In genomic region chr11:61587541-61587941, GRCh38 we compare ENCODE assay signal across 9 cellular contexts. TPM values are rescaled to one million over a fixed set of nuclear protein-coding genes. Genes with fewer than 3 reads are reported as not detected.
DNase-seq lines count a peak whose midpoint lies in the region; ATAC-seq, FAIRE-seq and TF ChIP-seq lines count a peak whose summit lies in the region.
"Had no signal": no experiment of that assay in that cellular context is flagged by ENCODE, and none has a peak within 500 bp of the region (broad histone marks: within the 10 kb centered on the region; RNA-seq: fewer than 3 reads in every experiment).

No MANE protein-coding gene starts in this region.

- H3K4me3 ChIP-seq in heart right ventricle: peak overlapping the region; percentile 36 to 67 (median 59)
- peak overlapping the region; percentile 30 for H3K4me3 ChIP-seq in skeletal muscle cell (ENCODE audit: low read depth, low read length)

- H3K27me3 ChIP-seq in heart right ventricle: peaks cover 0 to 49% (median 0%) of the 10 kb centered on the region in 7 donors

- H3K27ac ChIP-seq in heart right ventricle: peak overlapping the region; percentile 55 to 86 (median 77)

- FAIRE-seq in GM19239 (lab: Jason Lieb, UNC): no peak

- H3K4me1 ChIP-seq in heart right ventricle: peaks cover 5 to 30% (median 23%) of the 10 kb centered on the region in 9 donors

- peak; percentile 70 to 84 (median 81) for ATAC-seq in heart right ventricle
- no peak for ATAC-seq in GM18909 (IDR thresholded peaks at IDR 0.05; ENCODE audit: poor library complexity, unreplicated experiment)

- H3K9me3 ChIP-seq in heart right ventricle: no peaks in the 10 kb centered on the region

- no peaks in the 10 kb centered on the region for H3K36me3 ChIP-seq in heart right ventricle

- DNase-seq in NCI-H345 (lab: John Stamatoyannopoulos, UW) (peak; percentile 49), NCI-H345 treated with DMSO at 0.1 percent for 48 hours (lab: John Stamatoyannopoulos, UW; ENCODE audit: unreplicated experiment) (no peak), heart right ventricle (peak; percentile 59 to 69), skeletal muscle cell (ENCODE audit: low read depth) (no peak), NCI-H2107 treated with DMSO at 0.1 percent for 48 hours (lab: John Stamatoyannopoulos, UW; ENCODE audit: unreplicated experiment) (no peak), GM19239 (ENCODE audit: insufficient read length, low spot score) (no peak)
- peak; percentile 75 for DNase-seq in activated effector memory CD4-positive, alpha-beta T cell treated with anti-CD3 and anti-CD28 coated beads, Interleukin-2, amount 50 U/mL, for 16 hours

- 1 to 2% methylated on average over 39 to 41 of the region's 41 CpGs for WGBS in heart right ventricle, 2 donors

- no peak for TF ChIP-seq CTCF in heart right ventricle (IDR thresholded peaks at IDR 0.05)

- intact Hi-C loops in heart right ventricle (cut with DNase I): loop anchor here in 2 of 10 donors (2.0 to 10.0 kb wide), 2 partner anchors 39 to 47 kb away; no protein-coding TSS in a partner anchor

RNA-seq across cellular contexts. Expression of gene SYT7, which starts 6.7 kb away (rescaled TPM):
- 10 to 100 TPM; 11.5 to 26.1 (median 18.7) TPM for total RNA-seq in heart right ventricle
- polyA plus RNA-seq in heart right ventricle: 10 to 100 TPM; 17.1 to 19.4 TPM
- total RNA-seq: T-helper 1 cell treated with Interleukin-12 subunit alpha and Interleukin-12 subunit beta and Interleukin-4 antibody, amounts not matched to agents 30 ng/mL and 1 ng/mL, for 36 hours had no signal

Comparison
In these comparisons a context has a peak if more than half of its experiments do, and no peak if none do; other contexts are left out.
1. DNase-seq: peak in NCI-H345 (single experiment), activated effector memory CD4-positive, alpha-beta T cell treated with anti-CD3 and anti-CD28 coated beads, Interleukin-2, amount 50 U/mL, for 16 hours (single experiment) and heart right ventricle (2 of 2); none in NCI-H345 treated with DMSO at 0.1 percent for 48 hours (single experiment), skeletal muscle cell (single experiment), NCI-H2107 treated with DMSO at 0.1 percent for 48 hours (single experiment) and GM19239 (single experiment).